ENCODE assay signal across 21 cellular contexts in genomic region chr10:44022203-44022602, GRCh38.
"Had no signal": no experiment of that assay in that cellular context is flagged by ENCODE, and none has a peak within 500 bp of the region (broad histone marks: within the 10 kb centered on the region; RNA-seq: fewer than 3 reads in every experiment).

No MANE protein-coding gene starts in this region.

- H3K27me3 ChIP-seq: esophagus squamous epithelium, gastrocnemius medialis, heart right ventricle, left lung had no signal

- H3K36me3 ChIP-seq: esophagus squamous epithelium, gastrocnemius medialis, heart right ventricle, left lung, lower lobe of right lung had no signal

- H3K4me3 ChIP-seq: coronary artery, dorsolateral prefrontal cortex, esophagus squamous epithelium, gastrocnemius medialis, heart right ventricle, left lung, lower lobe of right lung, mucosa of descending colon had no signal

- ATAC-seq: gastrocnemius medialis; heart right ventricle; left cardiac atrium; left lung; left ventricle myocardium superior; lower lobe of right lung; mucosa of descending colon; naive thymus-derived CD4-positive, alpha-beta T cell had no signal

- H3K27ac Mint-ChIP-seq: mesothelial cell of epicardium; naive thymus-derived CD4-positive, alpha-beta T cell had no signal

- H3K4me1 Mint-ChIP-seq: mesothelial cell of epicardium; naive thymus-derived CD4-positive, alpha-beta T cell had no signal

- H3K36me3 Mint-ChIP-seq: mesothelial cell of epicardium; naive thymus-derived CD4-positive, alpha-beta T cell had no signal

- H3K9me3 Mint-ChIP-seq: naive thymus-derived CD4-positive, alpha-beta T cell had no signal

- H3K27ac ChIP-seq: coronary artery, dorsolateral prefrontal cortex, esophagus squamous epithelium, gastrocnemius medialis, heart right ventricle, left lung, lower lobe of right lung had no signal

- H3K9me3 ChIP-seq: esophagus squamous epithelium, gastrocnemius medialis, left lung, lower lobe of right lung, mucosa of descending colon had no signal

- DNase-seq: dermis blood vessel endothelial cell; dorsolateral prefrontal cortex; effector CD4-positive, alpha-beta T cell; effector memory CD4-positive, alpha-beta T cell; esophagus squamous epithelium; foreskin fibroblast; foreskin melanocyte; gastrocnemius medialis; glutamatergic neuron; head of caudate nucleus; heart right ventricle; hippocampal formation; left cardiac atrium; left lung; left ventricle myocardium superior; lower lobe of right lung; mesenchymal stem cell; mucosa of descending colon; naive thymus-derived CD4-positive, alpha-beta T cell had no signal

- H3K4me3 Mint-ChIP-seq: mesothelial cell of epicardium; naive thymus-derived CD4-positive, alpha-beta T cell had no signal
